ENCODE assay signal across 8 cellular contexts in the genomic region with DNA sequence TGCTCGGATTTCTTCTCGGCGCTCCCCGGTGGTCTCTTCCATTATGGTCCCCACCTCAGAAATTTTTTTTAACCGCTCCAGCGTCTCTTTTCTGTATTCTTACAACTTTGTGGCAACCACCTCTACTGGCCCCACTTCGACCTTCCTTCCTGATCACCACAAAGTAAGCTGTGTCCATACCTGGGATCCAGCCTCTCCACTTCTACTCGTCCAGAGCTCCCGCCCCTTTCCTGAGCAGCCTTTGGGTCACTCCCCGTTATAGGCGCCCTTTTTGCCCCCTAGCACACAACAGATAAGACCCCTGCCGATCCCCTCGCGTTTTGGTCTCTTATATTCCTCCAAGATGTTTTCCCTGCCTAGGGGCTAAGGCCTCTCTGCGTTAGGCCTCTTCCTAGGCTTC. TPM values are rescaled to one million over a fixed set of nuclear protein-coding genes. Genes with fewer than 3 reads are reported as not detected.
DNase-seq lines count a peak whose midpoint lies in the region; ATAC-seq, FAIRE-seq and TF ChIP-seq lines count a peak whose summit lies in the region.

No MANE protein-coding gene starts in this region.

- POLR2A ChIA-PET in GM12878 (lab: Charles Lee) = interaction anchor here (0.5 to 1.0 kb wide), 2 partner anchors 21 to 26 kb away, joined by 3 to 4 read pairs; no protein-coding TSS in a partner anchor

- H3K36me3 ChIP-seq in GM12878 (ENCODE audit: control insufficient read depth in 2 of 2, insufficient read depth in 2 of 2, low read length in 1 of 2) = peaks cover 0 to 8% of the 10 kb centered on the region in 2 experiments; a peak in 3 of 4 replicates
- peaks cover 36% of the 10 kb centered on the region for H3K36me3 ChIP-seq in lower lobe of right lung
- peaks cover 0 to 4% of the 10 kb centered on the region in 2 donors for H3K36me3 ChIP-seq in aorta (ENCODE audit: control insufficient read depth in 1 of 2, insufficient read depth in 2 of 2, low read length in 1 of 2)

- H3K4me1 Mint-ChIP-seq in CD14-positive monocyte = peaks cover 14% of the 10 kb centered on the region

- peaks cover 23% of the 10 kb centered on the region for H3K79me2 ChIP-seq in GM12878 (ENCODE audit: control insufficient read depth, insufficient read depth, low read length)

- RAD21 ChIA-PET in GM12878 (lab: Charles Lee; ENCODE audit: unreplicated experiment) = no interaction called here

- H3K4me1 ChIP-seq in GM12878 (ENCODE audit: control insufficient read depth, insufficient read depth, low read length) = peaks cover 6% of the 10 kb centered on the region
- H3K4me1 ChIP-seq in lower lobe of right lung = peaks cover 20% of the 10 kb centered on the region
- H3K4me1 ChIP-seq in aorta (ENCODE audit: control insufficient read depth in 1 of 2, insufficient read depth in 2 of 2, low read length in 2 of 2) = peaks cover 0 to 5% of the 10 kb centered on the region in 2 donors

- no peaks in the 10 kb centered on the region for H3K27me3 ChIP-seq in GM12878 (replicated peaks in 1 of 2; ENCODE audit: control insufficient read depth in 2 of 2, insufficient read depth in 2 of 2, low read length in 1 of 2)
- no peaks in the 10 kb centered on the region for H3K27me3 ChIP-seq in lower lobe of right lung (ENCODE audit: low read depth)
- no peaks in the 10 kb centered on the region for H3K27me3 ChIP-seq in aorta (ENCODE audit: control insufficient read depth in 1 of 2, insufficient read depth in 2 of 2, low read length in 1 of 2)

- no peak for TF ChIP-seq EP300 in GM12878 (IDR thresholded peaks at IDR 0.05; ENCODE audit: borderline replicate concordance in 1 of 2, control insufficient read depth in 1 of 2, low read depth in 2 of 2, low read length in 2 of 2)

- no peak for DNase-seq in CD14-positive monocyte (ENCODE audit: low spot score)
- no peak for DNase-seq in GM12878 (ENCODE audit: low read depth, low spot score)
- DNase-seq in lower lobe of right lung = no peak
- no peak for DNase-seq in aorta
- DNase-seq in mesenteric fat pad (ENCODE audit: low spot score) = no peak
- no peak for DNase-seq in glomerular visceral epithelial cell (ENCODE audit: extremely low spot score)
- DNase-seq in SKM-1 treated with dmso at 0.1 percent for 144 hours (lab: John Stamatoyannopoulos, UW; ENCODE audit: unreplicated experiment) = no peak

- SMC1A ChIA-PET in GM12878 (lab: Charles Lee; ENCODE audit: uncharacterized antibody, unreplicated experiment) = interaction anchor here (1.5 kb wide), 1 partner anchor 101 kb away, joined by 3 read pairs; no protein-coding TSS in a partner anchor

- TF ChIP-seq CTCF in CD14-positive monocyte (IDR thresholded peaks at IDR 0.05) (no peak), GM12878 (IDR thresholded peaks at IDR 0.05 in 2 of 3, conservative IDR thresholded peaks at IDR 0.05 in 1 of 3; ENCODE audit: control insufficient read depth in 2 of 3, extremely low read depth in 1 of 3, insufficient read depth in 1 of 3, low read depth in 3 of 3, low read length in 3 of 3) (no peak), lower lobe of right lung (IDR thresholded peaks at IDR 0.05) (no peak)

- no peak for TF ChIP-seq RAD21 in GM12878 (IDR thresholded peaks at IDR 0.05; ENCODE audit: insufficient read depth, low read depth, low read length)

- TF ChIP-seq POLR2A in GM12878 (IDR thresholded peaks at IDR 0.05; ENCODE audit: low read depth, low read length) = no peak

- FAIRE-seq in GM12878 (lab: Jason Lieb, UNC) = no peak

- H3K4me2 ChIP-seq in GM12878 (ENCODE audit: control insufficient read depth, insufficient read depth) = peak overlapping the region; percentile 65

- H3K36me3 Mint-ChIP-seq in CD14-positive monocyte = peaks cover 53 to 61% of the 10 kb centered on the region in 2 donors

- H3K9me3 ChIP-seq in GM12878 (replicated peaks; ENCODE audit: control insufficient read depth, insufficient read depth, low read length) (peaks cover 10% of the 10 kb centered on the region), lower lobe of right lung (peaks cover 5% of the 10 kb centered on the region), aorta (ENCODE audit: control insufficient read depth, low read length) (no peaks in the 10 kb centered on the region)

- in situ Hi-C loops in GM12878 (cut with MboI) = no loop called here

- H2AFZ ChIP-seq in GM12878 (ENCODE audit: control insufficient read depth, low read depth, low read length) = peak overlapping the region; percentile 6

- H3K4me3 ChIP-seq in GM12878 = peak overlapping the region; percentile 83
- H3K4me3 ChIP-seq in lower lobe of right lung = peak overlapping the region; percentile 98
- H3K4me3 ChIP-seq in aorta (ENCODE audit: low read length in 2 of 2) = peak overlapping the region; percentile 81 to 97

- H3K27me3 Mint-ChIP-seq in CD14-positive monocyte (ENCODE audit: low read depth in 3 of 3) = peaks cover 0 to 3% (median 0%) of the 10 kb centered on the region in 3 donors

- H3K27ac ChIP-seq in GM12878 (ENCODE audit: control insufficient read depth, insufficient read depth) (peak overlapping the region; percentile 54), lower lobe of right lung (peak overlapping the region; percentile 97), aorta (ENCODE audit: low read depth in 1 of 2, low read length in 2 of 2) (peak overlapping the region in 1 of 2 donors; percentile 58)

- peak overlapping the region; percentile 60 for H3K9ac ChIP-seq in GM12878 (ENCODE audit: control insufficient read depth, insufficient read depth, low read length)

- H4K20me1 ChIP-seq in GM12878 (ENCODE audit: control insufficient read depth, insufficient read depth) = no peaks in the 10 kb centered on the region

- peak overlapping the region; percentile 93 to 94 for H3K4me3 Mint-ChIP-seq in CD14-positive monocyte

- peak; percentile 10 for ATAC-seq in HG02852 (IDR thresholded peaks at IDR 0.05; ENCODE audit: unreplicated experiment)
- ATAC-seq in GM12878 = peak; percentile 23
- ATAC-seq in lower lobe of right lung = peak; percentile 47 to 48
- ATAC-seq in aorta (ENCODE audit: low FRiP score) = peak; percentile 68

- peak overlapping the region; percentile 90 to 98 (median 97) for H3K27ac Mint-ChIP-seq in CD14-positive monocyte

- intact Hi-C loops in CD14-positive monocyte (cut with micrococcal nuclease) = loop anchor here in 1 of 2 donors (2.0 to 10.0 kb wide), 2 partner anchors 25 to 175 kb away; a partner anchor contains a TSS
- intact Hi-C loops in GM12878 (cut with micrococcal nuclease; ENCODE audit: unreplicated experiment) = no loop called here
- intact Hi-C loops in lower lobe of right lung (cut with DNase I) = no loop called here
- intact Hi-C loops in aorta (cut with DNase I) = no loop called here

- H3K9me3 Mint-ChIP-seq in CD14-positive monocyte = peaks cover 25 to 51% (median 39%) of the 10 kb centered on the region in 7 donors

- CTCF ChIA-PET in GM12878 (lab: Yijun Ruan, JAX) = no interaction called here

- BruUV-seq in GM12878 (replicated peaks; lab: Mats Ljungman, UMichigan) = no TSS peak

- 6% methylated on average over 15 of the region's 15 CpGs for WGBS in GM12878 (ENCODE audit: insufficient coverage, insufficient replicate concordance, low lambda C conversion rate, missing lambda C conversion rate)
- 1% methylated on average over 15 of the region's 15 CpGs for WGBS in aorta, 2 donors

TF ChIP-seq in GM12878, 131 proteins besides CTCF, POLR2A, EP300 and RAD21 (continues in another document):
- no peak for TF ChIP-seq YY1 (IDR thresholded peaks at IDR 0.05; ENCODE audit: low read depth, low read length)
- TF ChIP-seq SP1 (IDR thresholded peaks at IDR 0.05; ENCODE audit: low read depth, low read length) = no peak

RNA-seq across cellular contexts. Expression of a gene that starts 0.6 kb away (rescaled TPM):
- polyA plus RNA-seq in CD14-positive monocyte (10 to 100 TPM; 18.4 to 23.6 TPM), GM12878 (2011; rRNA removed) (55.5 and 64.3 TPM in 2 replicates), GM12878 (2014; fragmentation: Illumina TruSeq; extraction: Trizol) (17.3 and 21.6 TPM in 2 replicates), GM12878 (2014; fragmentation: Nextera tagmentation; extraction: Ambion mirVana) (10 to 100 TPM in 1 of 2 experiments, 1 to 10 TPM in 1; 8.0 to 18.0 TPM), GM12878 (2014; rRNA removed) (36.4 and 38.2 TPM in 2 replicates), GM12878 (2016; fragmentation: Nextera tagmentation; extraction: Ambion mirVana) (10 to 100 TPM; 34.0 to 35.7 TPM), aorta (10 to 100 TPM; 13.4 to 45.1 TPM)
- 231 and 241 TPM in 2 replicates for total RNA-seq in GM12878 (2013; cell fraction: nucleolus; rRNA removed)
- total RNA-seq in GM12878 (2014; rRNA removed) (33.2 and 34.9 TPM in 2 replicates), GM12878 (2014; rRNA removed; fragmentation: Illumina TruSeq; extraction: Trizol) (19.9 and 20.1 TPM in 2 replicates), GM12878 (2021) (36.1 and 38.4 TPM in 2 replicates), lower lobe of right lung (53.4 TPM), aorta (10 to 100 TPM; 45.3 to 72.1 TPM), mesenteric fat pad (45.1 TPM)
- 15.9 TPM for polyA plus RNA-seq in GM12878 (2011; ENCODE audit: low read depth)
- polyA plus RNA-seq in GM12878 (2011; cell fraction: cytosol; rRNA removed) = 35.8 and 42.9 TPM in 2 replicates
- polyA plus RNA-seq in GM12878 (2011; cell fraction: nucleus; rRNA removed) = 328 and 344 TPM in 2 replicates
- polyA plus RNA-seq in GM12878 (2012) = 27.4 and 33.3 TPM in 2 replicates
- 51.7 and 76.2 TPM in 2 replicates for polyA minus RNA-seq in GM12878 (2011; rRNA and poly(A)+ RNA removed)
- 15.5 and 17.2 TPM in 2 replicates for polyA minus RNA-seq in GM12878 (2011; cell fraction: cytosol; rRNA and poly(A)+ RNA removed)
- 89.5 and 142 TPM in 2 replicates for polyA minus RNA-seq in GM12878 (2011; cell fraction: nucleus; rRNA and poly(A)+ RNA removed)

RNA-seq across cellular contexts. Expression of a gene that starts 0.6 kb away (rescaled TPM):
- polyA plus RNA-seq in CD14-positive monocyte (10 to 100 TPM; 12.5 to 14.8 TPM), GM12878 (2011; rRNA removed) (23.0 and 34.1 TPM in 2 replicates), GM12878 (2014; fragmentation: Illumina TruSeq; extraction: Trizol) (27.8 and 38.2 TPM in 2 replicates), GM12878 (2014; fragmentation: Nextera tagmentation; extraction: Ambion mirVana) (10 to 100 TPM; 23.0 to 29.5 TPM), GM12878 (2014; rRNA removed) (20.2 and 22.4 TPM in 2 replicates), GM12878 (2016; fragmentation: Nextera tagmentation; extraction: Ambion mirVana) (10 to 100 TPM; 24.8 to 27.2 TPM), aorta (10 to 100 TPM; 13.6 to 13.9 TPM)
- total RNA-seq in GM12878 (2013; cell fraction: nucleolus; rRNA removed) = 122 and 131 TPM in 2 replicates
- total RNA-seq in GM12878 (2014; rRNA removed) (21.1 and 31.4 TPM in 2 replicates), GM12878 (2014; rRNA removed; fragmentation: Illumina TruSeq; extraction: Trizol) (31.5 and 32.4 TPM in 2 replicates), GM12878 (2021) (19.0 and 21.6 TPM in 2 replicates), lower lobe of right lung (29.4 TPM), aorta (10 to 100 TPM; 26.4 to 33.7 TPM), mesenteric fat pad (18.2 TPM)
- 25.5 TPM for polyA plus RNA-seq in GM12878 (2011; ENCODE audit: low read depth)
- polyA plus RNA-seq in GM12878 (2011; cell fraction: cytosol; rRNA removed) = 12.1 and 15.3 TPM in 2 replicates
- 18.8 and 24.2 TPM in 2 replicates for polyA plus RNA-seq in GM12878 (2011; cell fraction: nucleus; rRNA removed)
- 22.2 and 22.8 TPM in 2 replicates for polyA plus RNA-seq in GM12878 (2012)
- 21.3 and 21.6 TPM in 2 replicates for polyA minus RNA-seq in GM12878 (2011; rRNA and poly(A)+ RNA removed)
- 8.2 and 15.0 TPM in 2 replicates for polyA minus RNA-seq in GM12878 (2011; cell fraction: cytosol; rRNA and poly(A)+ RNA removed)
- polyA minus RNA-seq in GM12878 (2011; cell fraction: nucleus; rRNA and poly(A)+ RNA removed) = 21.6 and 28.1 TPM in 2 replicates

Comparison
In these comparisons a context has a peak if more than half of its experiments do, and no peak if none do; other contexts are left out.
1. ATAC-seq: peak in every context shown above with its lines; median percentile 68 in aorta; 48 in lower lobe of right lung; 23 in GM12878; 10 in HG02852.